Comparison of ENCODE assay signal across 17 cellular contexts in genomic region chr14:59347915-59348314, GRCh38.
DNase-seq lines count a peak whose midpoint lies in the region; ATAC-seq and TF ChIP-seq lines count a peak whose summit lies in the region.
"Had no signal": no experiment of that assay in that cellular context is flagged by ENCODE, and none has a peak within 500 bp of the region (broad histone marks: within the 10 kb centered on the region; RNA-seq: fewer than 3 reads in every experiment).

No MANE protein-coding gene starts in this region.

- H3K36me3 ChIP-seq in OCI-LY3 (replicated peaks; ENCODE audit: low read depth, low read length) (peaks cover 15% of the 10 kb centered on the region), parathyroid adenoma (ENCODE audit: control insufficient read depth, insufficient read depth, low read length) (no peaks in the 10 kb centered on the region), upper lobe of right lung (peaks cover 22% of the 10 kb centered on the region)
- H3K36me3 ChIP-seq: HAP-1 had no signal

- peaks cover 18% of the 10 kb centered on the region for H3K4me1 ChIP-seq in OCI-LY3 (ENCODE audit: low read length)
- H3K4me1 ChIP-seq in parathyroid adenoma = peaks cover 54% of the 10 kb centered on the region
- H3K4me1 ChIP-seq in upper lobe of right lung = peaks cover 12% of the 10 kb centered on the region

- H3K4me3 ChIP-seq in OCI-LY3 (ENCODE audit: low read length) = no peak overlapping the region
- no peak overlapping the region for H3K4me3 ChIP-seq in parathyroid adenoma (ENCODE audit: low read depth, low read length)
- no peak overlapping the region for H3K4me3 ChIP-seq in upper lobe of right lung
- H3K4me3 ChIP-seq: HAP-1 had no signal

- H2AFZ ChIP-seq in OCI-LY3 (ENCODE audit: low read depth, low read length) (no peak overlapping the region), parathyroid adenoma (no peak overlapping the region)

- H3K27me3 ChIP-seq in OCI-LY3 (ENCODE audit: low read depth, low read length) = no peaks in the 10 kb centered on the region
- H3K27me3 ChIP-seq in parathyroid adenoma (ENCODE audit: control insufficient read depth, insufficient read depth, low read length) = no peaks in the 10 kb centered on the region
- H3K27me3 ChIP-seq in upper lobe of right lung = no peaks in the 10 kb centered on the region

- H3K9me3 ChIP-seq in OCI-LY3 (ENCODE audit: insufficient read depth, low read length) = no peaks in the 10 kb centered on the region
- H3K9me3 ChIP-seq in parathyroid adenoma (ENCODE audit: control insufficient read depth, low read length) = no peaks in the 10 kb centered on the region
- H3K9me3 ChIP-seq in upper lobe of right lung = no peaks in the 10 kb centered on the region
- H3K9me3 ChIP-seq: HAP-1 had no signal

- intact Hi-C loops in upper lobe of right lung (cut with DNase I) = no loop called here

- DNase-seq in epithelial cell of prostate (ENCODE audit: low read depth, low spot score) (no peak), upper lobe of right lung (no peak), HUDEP-2 (lab: John Stamatoyannopoulos, UW; ENCODE audit: unreplicated experiment in 76 of 76) (no peak), SW 1271 (lab: John Stamatoyannopoulos, UW) (no peak)
- DNase-seq in activated T-cell treated with anti-CD3 and anti-CD28 coated beads, Interleukin-2, amount 50 U/mL, for 48 hours = no peak
- DNase-seq: CD4-positive, CD25-positive, alpha-beta regulatory T cell; effector memory CD4-positive, alpha-beta T cell; GF-D8; Kasumi-1; left ventricle myocardium superior; NCI-H1092; NCI-H524 treated with DMSO at 0.1 percent for 48 hours; stimulated activated CD8-positive, alpha-beta memory T cell treated with anti-CD3 and anti-CD28 coated beads, Interleukin-4, amount 100 ng/mL, for 48 hours had no signal

- H3K27ac ChIP-seq in OCI-LY3 (ENCODE audit: low read length) = peak overlapping the region; percentile 37
- H3K27ac ChIP-seq in epithelial cell of prostate = peak overlapping the region; percentile 90
- H3K27ac ChIP-seq in parathyroid adenoma = peak overlapping the region; percentile 5
- peak overlapping the region; percentile 21 for H3K27ac ChIP-seq in upper lobe of right lung
- H3K27ac ChIP-seq: RWPE1 had no signal

- H3K9ac ChIP-seq in OCI-LY3 (ENCODE audit: low read length) = no peak overlapping the region
- no peak overlapping the region for H3K9ac ChIP-seq in parathyroid adenoma

- H4K20me1 ChIP-seq in OCI-LY3 (ENCODE audit: insufficient read depth, low read length) = no peaks in the 10 kb centered on the region

- TF ChIP-seq CTCF in OCI-LY3 (IDR thresholded peaks at IDR 0.05; ENCODE audit: low read depth, low read length) (0 out of 2 replicates have a peak, but pooled peaks have one; percentile 10), parathyroid adenoma (IDR thresholded peaks at IDR 0.05) (no peak), upper lobe of right lung (IDR thresholded peaks at IDR 0.05) (no peak)

- H3K4me2 ChIP-seq in OCI-LY3 (ENCODE audit: low read length) (peak overlapping the region; percentile 33), parathyroid adenoma (ENCODE audit: low read length) (no peak overlapping the region)

- H3K79me2 ChIP-seq in OCI-LY3 (ENCODE audit: low read length) (no peaks in the 10 kb centered on the region), parathyroid adenoma (no peaks in the 10 kb centered on the region)

- ATAC-seq in upper lobe of right lung = no peak

Comparison
In these comparisons a context has a peak if more than half of its experiments do, and no peak if none do; other contexts are left out.
1. H3K27ac ChIP-seq: peak in every context shown above with its lines; median percentile 90 in epithelial cell of prostate; 37 in OCI-LY3; 21 in upper lobe of right lung; 5 in parathyroid adenoma.